ENCODE assay signal across 2 cellular contexts in genomic region chr4:125125256-125125655, GRCh38.
TF ChIP-seq lines count a peak whose summit lies in the region.

No MANE protein-coding gene starts in this region.

TF ChIP-seq in SK-N-SH, 30 proteins besides CTCF, POLR2A, EP300 and RAD21 (continued from another document):
- TF ChIP-seq REST (IDR thresholded peaks at IDR 0.05; ENCODE audit: low read depth, low read length) (no peak), CHD2 (IDR thresholded peaks at IDR 0.05; ENCODE audit: low read length, partially characterized antibody) (no peak), JUND (IDR thresholded peaks at IDR 0.05) (no peak), FOXJ3 (CRISPR knock-in tag; IDR thresholded peaks at IDR 0.05) (no peak), SMC3 (IDR thresholded peaks at IDR 0.05; ENCODE audit: low read depth, low read length) (no peak), TAF1 (IDR thresholded peaks at IDR 0.05; ENCODE audit: borderline replicate concordance, low read depth, low read length) (no peak), ZBTB33 (IDR thresholded peaks at IDR 0.05; ENCODE audit: borderline replicate concordance, low read depth) (no peak), SIN3A (IDR thresholded peaks at IDR 0.05; ENCODE audit: borderline replicate concordance, low read depth, low read length) (no peak), GATA2 (CRISPR knock-in tag; IDR thresholded peaks at IDR 0.05) (no peak), TEAD4 (IDR thresholded peaks at IDR 0.05; ENCODE audit: borderline replicate concordance, insufficient read depth) (no peak), NFIC (IDR thresholded peaks at IDR 0.05; ENCODE audit: borderline replicate concordance) (no peak), POLR2AphosphoS5 (IDR thresholded peaks at IDR 0.05; ENCODE audit: low read depth, low read length) (no peak), MAX (IDR thresholded peaks at IDR 0.05; ENCODE audit: low read depth) (no peak)
TF ChIP-seq in SK-N-SH: peak in this region for 0.

TF ChIP-seq in SK-N-SH treated with all-trans-retinoic acid at 6 μM for 48 hours, 23 proteins besides CTCF, POLR2A, EP300 and RAD21 (continued from another document):
- TF ChIP-seq TSHZ2 (CRISPR knock-in tag; IDR thresholded peaks at IDR 0.05) = no peak
- TF ChIP-seq TOX (CRISPR knock-in tag; IDR thresholded peaks at IDR 0.05; ENCODE audit: borderline replicate concordance) = no peak
- TF ChIP-seq ZNF8 (CRISPR knock-in tag; IDR thresholded peaks at IDR 0.05) = no peak
- no peak for TF ChIP-seq ISL1 (CRISPR knock-in tag; IDR thresholded peaks at IDR 0.05)
TF ChIP-seq in SK-N-SH treated with all-trans-retinoic acid at 6 μM for 48 hours: peak in this region for 0.
